In the genomic region with DNA sequence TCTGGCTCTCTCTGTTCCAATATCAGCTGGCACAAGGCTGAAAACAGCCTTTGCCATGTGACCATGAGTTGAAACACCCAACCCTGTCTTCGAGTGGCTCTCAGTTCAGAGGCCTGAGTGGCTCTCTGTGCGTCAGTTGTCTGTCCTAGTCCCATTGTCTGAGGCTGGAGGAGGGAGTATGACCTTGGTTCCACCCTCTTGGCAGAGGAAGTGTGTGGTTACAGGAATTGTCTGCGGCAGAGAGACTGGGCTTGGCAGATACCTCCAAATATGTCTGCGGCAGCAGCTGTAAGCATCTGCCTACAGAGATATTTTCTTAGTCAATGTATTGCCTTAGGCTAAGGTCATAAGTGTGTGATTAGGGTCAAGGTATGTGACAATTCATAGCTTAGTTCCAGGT, we compare ENCODE assay signal across 11 cellular contexts. TPM values are rescaled to one million over a fixed set of nuclear protein-coding genes. Genes with fewer than 3 reads are reported as not detected.
A peak's percentile ranks its signal among the peaks of the same experiment; 100 is the strongest.
DNase-seq lines count a peak whose midpoint lies in the region; ATAC-seq lines count a peak whose summit lies in the region.
"Had no signal": no experiment of that assay in that cellular context is flagged by ENCODE, and none has a peak within 500 bp of the region (broad histone marks: within the 10 kb centered on the region; RNA-seq: fewer than 3 reads in every experiment).

No MANE protein-coding gene starts in this region.

- no peak overlapping the region for H3K9ac ChIP-seq in neuronal stem cell (ENCODE audit: low read depth, low read length, poor library complexity)

- H3K14ac ChIP-seq in neuronal stem cell (ENCODE audit: low read length): peak overlapping the region; percentile 4

- H2AFZ ChIP-seq in neuronal stem cell (ENCODE audit: low read length): peak overlapping the region; percentile 17

- no peak overlapping the region for H2BK15ac ChIP-seq in neuronal stem cell (ENCODE audit: low read length)

- peaks cover 0 to 13% (median 0%) of the 10 kb centered on the region in 3 experiments for H3K27me3 ChIP-seq in neuronal stem cell (ENCODE audit: control insufficient read depth in 3 of 3, insufficient read depth in 3 of 3, low read depth in 1 of 3, low read length in 3 of 3)

- no peak overlapping the region for H3K18ac ChIP-seq in neuronal stem cell (ENCODE audit: low read length)

- H4K8ac ChIP-seq in neuronal stem cell (ENCODE audit: low read depth, low read length): no peak overlapping the region

- no peak overlapping the region for H3K4me2 ChIP-seq in neuronal stem cell (ENCODE audit: insufficient read depth, low read length, poor library complexity, severe bottlenecking)

- no CpG with 5 or more reads among the region's 4 CpGs for WGBS in neuronal stem cell (ENCODE audit: extremely low coverage in 2 of 2, insufficient read length in 2 of 2, insufficient replicate concordance in 1 of 2), 2 donors

- H4K91ac ChIP-seq in neuronal stem cell (ENCODE audit: low read depth, low read length, poor library complexity): no peak overlapping the region

- H3K9me3 Mint-ChIP-seq in stimulated activated naive CD8-positive, alpha-beta T cell treated with anti-CD3 and anti-CD28 coated beads, Interleukin-15, amount 100 ng/mL, for 72 hours: no peaks in the 10 kb centered on the region

- H3K4me1 ChIP-seq in neuronal stem cell (ENCODE audit: control insufficient read depth in 2 of 2, insufficient read depth in 1 of 2, low read depth in 1 of 2, low read length in 2 of 2): peaks cover 4 to 12% of the 10 kb centered on the region in 2 donors

- H2BK120ac ChIP-seq in neuronal stem cell (ENCODE audit: low read depth, low read length): no peak overlapping the region

- no peaks in the 10 kb centered on the region for H3K4me1 Mint-ChIP-seq in stimulated activated naive CD8-positive, alpha-beta T cell treated with anti-CD3 and anti-CD28 coated beads, Interleukin-15, amount 100 ng/mL, for 72 hours

- H2BK5ac ChIP-seq in neuronal stem cell (ENCODE audit: low read length): no peak overlapping the region

- no peak overlapping the region for H3K27ac Mint-ChIP-seq in stimulated activated naive CD8-positive, alpha-beta T cell treated with anti-CD3 and anti-CD28 coated beads, Interleukin-15, amount 100 ng/mL, for 72 hours

- no peak for ATAC-seq in stimulated activated naive CD8-positive, alpha-beta T cell treated with anti-CD3 and anti-CD28 coated beads, Interleukin-15, amount 100 ng/mL, for 72 hours
- no peak for ATAC-seq in GM18517 (IDR thresholded peaks at IDR 0.05; ENCODE audit: unreplicated experiment)

- H3K23ac ChIP-seq in neuronal stem cell (ENCODE audit: low read depth, low read length, poor library complexity): no peak overlapping the region

- no peak overlapping the region for H3K4ac ChIP-seq in neuronal stem cell (ENCODE audit: low read length)

- no peak overlapping the region for H3K4me3 ChIP-seq in neuronal stem cell (ENCODE audit: low read length in 2 of 2)

- no peaks in the 10 kb centered on the region for H3K79me1 ChIP-seq in neuronal stem cell (ENCODE audit: low read depth, low read length)

- H3K9me3 ChIP-seq in neuronal stem cell (replicated peaks in 1 of 2; ENCODE audit: control insufficient read depth in 2 of 2, insufficient read depth in 1 of 2, low read depth in 1 of 2, low read length in 2 of 2): no peaks in the 10 kb centered on the region

- peak; percentile 25 for DNase-seq in EH (ENCODE audit: low read depth)
- peak; percentile 94 for DNase-seq in OCI-M1 (lab: John Stamatoyannopoulos, UW)
- peak; percentile 45 for DNase-seq in epithelial cell of prostate (ENCODE audit: low read depth, low spot score)
- no peak for DNase-seq in neuronal stem cell (ENCODE audit: low spot score)
- DNase-seq in stimulated activated naive CD8-positive, alpha-beta T cell treated with anti-CD3 and anti-CD28 coated beads, Interleukin-15, amount 100 ng/mL, for 72 hours: no peak
- DNase-seq in effector CD8-positive, alpha-beta T cell (lab: John Stamatoyannopoulos, UW): no peak
- no peak for DNase-seq in central memory CD4-positive, alpha-beta T cell
- DNase-seq: activated CD4-positive, alpha-beta T cell treated with anti-CD3 and anti-CD28 coated beads for 4 hours; Calu3; stimulated activated CD8-positive, alpha-beta memory T cell treated with anti-CD3 and anti-CD28 coated beads, Interleukin-4, amount 100 ng/mL, for 48 hours had no signal

- no peaks in the 10 kb centered on the region for H3K36me3 ChIP-seq in neuronal stem cell (replicated peaks in 1 of 2; ENCODE audit: control insufficient read depth in 2 of 2, insufficient read depth in 2 of 2, low read length in 2 of 2)

- H3K4me3 Mint-ChIP-seq in stimulated activated naive CD8-positive, alpha-beta T cell treated with anti-CD3 and anti-CD28 coated beads, Interleukin-15, amount 100 ng/mL, for 72 hours: no peak overlapping the region

- H2AK5ac ChIP-seq in neuronal stem cell (ENCODE audit: low read depth, low read length): peak overlapping the region; percentile 23

- peaks cover 47% of the 10 kb centered on the region for H3K27me3 Mint-ChIP-seq in stimulated activated naive CD8-positive, alpha-beta T cell treated with anti-CD3 and anti-CD28 coated beads, Interleukin-15, amount 100 ng/mL, for 72 hours

- no peak overlapping the region for H2BK12ac ChIP-seq in neuronal stem cell (ENCODE audit: low read length)

- H3K27ac ChIP-seq in epithelial cell of prostate: peak overlapping the region; percentile 12
- H3K27ac ChIP-seq in neuronal stem cell (replicated peaks; ENCODE audit: low read length): no peak overlapping the region

RNA-seq across cellular contexts. Expression of gene CNGA3, which starts 32.6 kb away (rescaled TPM):
- polyA plus RNA-seq in neuronal stem cell (2013, experiment 1 of 2): not detected
- polyA plus RNA-seq in neuronal stem cell (2013, experiment 2 of 2): not detected

Comparison
In these comparisons a context has a peak if more than half of its experiments do, and no peak if none do; other contexts are left out.
1. DNase-seq: peak in EH (single experiment), OCI-M1 (single experiment) and epithelial cell of prostate (single experiment); none in neuronal stem cell (single experiment), stimulated activated naive CD8-positive, alpha-beta T cell treated with anti-CD3 and anti-CD28 coated beads, Interleukin-15, amount 100 ng/mL, for 72 hours (0 of 2), effector CD8-positive, alpha-beta T cell (single experiment) and central memory CD4-positive, alpha-beta T cell (single experiment).